ENCODE assay signal across 8 cellular contexts in genomic region chr11:122776546-122776945, GRCh38.
"Had no signal": no experiment of that assay in that cellular context is flagged by ENCODE, and none has a peak within 500 bp of the region (broad histone marks: within the 10 kb centered on the region; RNA-seq: fewer than 3 reads in every experiment).

No MANE protein-coding gene starts in this region.

- H3K4me3 ChIP-seq: cardiac muscle cell, lung, stomach had no signal

- H3K9me3 ChIP-seq: stomach had no signal

- DNase-seq: activated CD4-positive, alpha-beta T cell treated with anti-CD3 and anti-CD28 coated beads, Interleukin-2, amount 50 U/mL, for 1 hour; activated T-cell treated with anti-CD3 and anti-CD28 coated beads, Interleukin-2, amount 50 U/mL, for 1 hour; effector CD4-positive, alpha-beta T cell; glutamatergic neuron; naive B cell; stomach had no signal

- H3K27me3 ChIP-seq: cardiac muscle cell had no signal

- H3K4me3 Mint-ChIP-seq: naive B cell had no signal

- H3K27me3 Mint-ChIP-seq: naive B cell had no signal

- H3K27ac ChIP-seq: cardiac muscle cell, stomach had no signal

- H3K36me3 ChIP-seq: cardiac muscle cell had no signal

- H3K9me3 Mint-ChIP-seq: naive B cell had no signal
